19 cellular contexts compared by ENCODE assay signal in the genomic region with DNA sequence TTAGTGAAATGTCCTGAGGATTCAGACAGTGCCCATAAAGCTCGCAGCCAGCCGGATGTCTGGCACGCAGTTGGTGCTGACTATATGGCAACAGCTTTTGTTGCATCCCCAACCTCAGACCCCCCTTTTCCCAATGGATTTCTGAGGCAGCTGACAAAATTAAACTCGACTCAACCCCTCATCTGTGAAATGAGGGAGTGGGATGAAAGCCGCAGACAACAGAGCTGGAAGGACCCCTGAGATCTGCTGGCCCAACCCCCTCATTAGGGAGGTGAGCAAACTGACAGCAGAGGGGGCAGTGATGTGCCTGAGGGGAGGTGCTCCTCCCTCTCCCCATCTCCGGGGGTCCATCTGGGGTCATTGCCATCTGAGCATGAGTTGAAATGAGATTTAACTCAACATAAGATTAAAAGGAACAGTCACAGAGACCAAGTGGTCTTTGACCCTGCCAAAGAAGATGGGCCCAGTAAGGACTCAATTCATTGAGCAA. TPM values are rescaled to one million over a fixed set of nuclear protein-coding genes. Genes with fewer than 3 reads are reported as not detected.
DNase-seq lines count a peak whose midpoint lies in the region; TF ChIP-seq lines count a peak whose summit lies in the region.
"Had no signal": no experiment of that assay in that cellular context is flagged by ENCODE, and none has a peak within 500 bp of the region (broad histone marks: within the 10 kb centered on the region; RNA-seq: fewer than 3 reads in every experiment).

No MANE protein-coding gene starts in this region.

- peak overlapping the region; percentile 24 for H3K27ac ChIP-seq in angular gyrus (ENCODE audit: low read depth, low read length)
- H3K27ac ChIP-seq: A549; BLaER1 treated with 17β-estradiol and CSF1 and Interleukin-3, amounts not matched to agents 10 nM and 100 nM; KMS-11; RWPE1 had no signal

- no peaks in the 10 kb centered on the region for H3K36me3 Mint-ChIP-seq in glutamatergic neuron (ENCODE audit: unreplicated experiment)

- H3K9me3 Mint-ChIP-seq in glutamatergic neuron (ENCODE audit: unreplicated experiment): peaks cover 36% of the 10 kb centered on the region
- H3K9me3 Mint-ChIP-seq: CD4-positive, alpha-beta T cell; H9 had no signal

- H3K4me3 Mint-ChIP-seq in glutamatergic neuron (ENCODE audit: unreplicated experiment): peak overlapping the region; percentile 79
- H3K4me3 Mint-ChIP-seq: CD4-positive, alpha-beta T cell; H9 had no signal

- H3K4me1 Mint-ChIP-seq in glutamatergic neuron (ENCODE audit: low read depth, unreplicated experiment): peaks cover 46% of the 10 kb centered on the region

- peak overlapping the region; percentile 99 for H3K27ac Mint-ChIP-seq in glutamatergic neuron (ENCODE audit: unreplicated experiment)
- H3K27ac Mint-ChIP-seq: CD4-positive, alpha-beta T cell had no signal

- peaks cover 35% of the 10 kb centered on the region for H3K27me3 Mint-ChIP-seq in glutamatergic neuron (ENCODE audit: unreplicated experiment)

- DNase-seq in NCI-H1694 (lab: John Stamatoyannopoulos, UW) (peak; percentile 12), glutamatergic neuron (peak; percentile 71), retina (peak; percentile 90), RKO (ENCODE audit: low spot score) (no peak)
- DNase-seq in activated CD8-positive, alpha-beta memory T cell treated with anti-CD3 and anti-CD28 coated beads, Interleukin-2, amount 50 U/mL, for 48 hours: no peak
- DNase-seq in stimulated activated CD4-positive, alpha-beta T cell treated with anti-CD3 and anti-CD28 coated beads, Interleukin-1b, Interleukin-23, amount 100 ng/mL, for 48 hours: no peak
- DNase-seq: AML-193; CD4-positive, alpha-beta T cell; H9; MM.1S; NCI-H2081; NCI-H345; NCI-H526; SHP77 had no signal

- TF ChIP-seq CTCF in glutamatergic neuron (IDR thresholded peaks at IDR 0.05; ENCODE audit: partially characterized antibody, unreplicated experiment): no peak

RNA-seq across cellular contexts. Expression of a gene that starts 40.3 kb away (rescaled TPM):
- 263 TPM for total RNA-seq in glutamatergic neuron (ENCODE audit: unreplicated experiment)
- total RNA-seq: CD4-positive, alpha-beta T cell had no signal

Comparison
In these comparisons a context has a peak if more than half of its experiments do, and no peak if none do; other contexts are left out.
1. DNase-seq: peak in NCI-H1694 (single experiment), glutamatergic neuron (single experiment) and retina (single experiment); none in activated CD8-positive, alpha-beta memory T cell treated with anti-CD3 and anti-CD28 coated beads, Interleukin-2, amount 50 U/mL, for 48 hours (single experiment), stimulated activated CD4-positive, alpha-beta T cell treated with anti-CD3 and anti-CD28 coated beads, Interleukin-1b, Interleukin-23, amount 100 ng/mL, for 48 hours (single experiment) and RKO (single experiment).